Comparison of ENCODE assay signal across 10 cellular contexts in the genomic region with DNA sequence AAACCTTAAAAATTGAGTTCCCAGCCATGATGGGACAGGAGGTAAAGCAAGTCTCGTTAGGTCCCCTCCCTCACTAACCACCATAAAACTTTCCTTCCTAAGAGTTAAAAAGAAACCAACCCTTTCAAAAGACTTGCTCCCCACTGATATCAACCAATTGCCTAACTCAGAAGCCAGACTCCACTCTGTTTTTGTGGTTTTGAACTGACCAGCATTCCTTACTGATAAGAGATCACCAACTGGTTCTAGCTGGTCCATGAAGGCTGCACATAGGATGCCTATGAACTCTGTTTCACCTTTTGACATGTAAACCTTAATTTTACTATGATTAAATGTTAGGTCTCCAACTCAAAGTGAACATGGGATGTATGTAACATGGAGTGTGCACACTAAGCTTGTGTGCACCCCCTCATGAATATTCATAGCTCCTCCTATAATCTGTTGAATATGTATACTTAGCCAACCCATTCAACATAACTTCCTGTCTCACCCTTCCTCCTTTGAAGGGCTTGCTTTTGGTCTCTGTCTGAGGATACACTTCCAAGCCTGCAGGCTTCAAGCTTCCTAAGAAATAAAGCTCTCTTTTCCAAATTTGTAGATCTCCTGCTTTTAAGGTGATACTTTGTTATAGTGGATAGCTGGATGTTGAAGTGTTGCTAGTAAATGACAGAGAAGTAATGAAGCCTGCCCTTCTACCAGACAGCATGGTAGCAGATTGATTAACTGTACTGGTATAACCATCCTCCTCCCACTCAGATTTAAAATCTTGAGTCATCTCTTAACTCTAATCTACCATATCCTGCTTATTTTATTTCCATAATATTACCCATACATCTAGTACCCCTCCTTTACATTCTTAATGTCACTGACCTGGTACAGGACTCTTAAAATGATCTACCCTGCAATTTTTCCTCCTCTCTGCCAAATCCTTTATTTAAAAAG.
DNase-seq lines count a peak whose midpoint lies in the region; ATAC-seq, FAIRE-seq and TF ChIP-seq lines count a peak whose summit lies in the region.
"Had no signal": no experiment of that assay in that cellular context is flagged by ENCODE, and none has a peak within 500 bp of the region (broad histone marks: within the 10 kb centered on the region; RNA-seq: fewer than 3 reads in every experiment).

No MANE protein-coding gene starts in this region.

- H3K9me3 ChIP-seq in adipocyte (ENCODE audit: control insufficient read depth, low read length) (no peaks in the 10 kb centered on the region), right lobe of liver (no peaks in the 10 kb centered on the region)

- H3K27me3 ChIP-seq in BJ (ENCODE audit: control insufficient read depth, insufficient read depth, low read length) (no peaks in the 10 kb centered on the region), adipocyte (replicated peaks; ENCODE audit: control insufficient read depth, insufficient read depth, low read length) (no peaks in the 10 kb centered on the region), right lobe of liver (no peaks in the 10 kb centered on the region)

- intact Hi-C loops in right lobe of liver (cut with DNase I): no loop called here

- no peak overlapping the region for H3K27ac ChIP-seq in right lobe of liver

- H3K4me3 ChIP-seq in BJ (ENCODE audit: low read depth, low read length) (no peak overlapping the region), adipocyte (ENCODE audit: low read length) (no peak overlapping the region), right lobe of liver (no peak overlapping the region)

- no peak for FAIRE-seq in GM12892 (lab: Jason Lieb, UNC)

- TF ChIP-seq CTCF in BJ (IDR thresholded peaks at IDR 0.05; ENCODE audit: insufficient read depth, low read depth, low read length) (no peak), right lobe of liver (IDR thresholded peaks at IDR 0.05) (no peak)

- CTCF ChIA-PET in BJ (lab: Yijun Ruan, JAX): interaction anchor here (0.6 to 2.3 kb wide), 2 partner anchors 13 to 108 kb away, joined by 3 to 6 read pairs; no protein-coding TSS in a partner anchor

- DNase-seq in BJ (ENCODE audit: low read depth) (peak; percentile 10), HS-27A (ENCODE audit: low read depth) (peak; percentile 68), adipocyte (ENCODE audit: low read depth) (peak; percentile 29), right lobe of liver (no peak), NCI-H2029 (lab: John Stamatoyannopoulos, UW) (no peak), DMS 273 (lab: John Stamatoyannopoulos, UW; ENCODE audit: unreplicated experiment) (no peak), GM12892 (ENCODE audit: insufficient read length) (no peak)
- DNase-seq: activated naive CD4-positive, alpha-beta T cell; SHP77 treated with DMSO at 0.1 percent for 48 hours had no signal

- TF ChIP-seq POLR2A in right lobe of liver (IDR thresholded peaks at IDR 0.05) (no peak), GM12892 (IDR thresholded peaks at IDR 0.05; ENCODE audit: low read depth, low read length) (no peak)

- POLR2A ChIA-PET in BJ (lab: Charles Lee): no interaction called here

- H3K4me1 ChIP-seq in adipocyte (ENCODE audit: control insufficient read depth, insufficient read depth, low read length) (peaks cover 35% of the 10 kb centered on the region), right lobe of liver (peaks cover 0 to 14% (median 2%) of the 10 kb centered on the region in 4 donors)

- ATAC-seq in right lobe of liver (peak in 3 of 4 donors; percentile 24 to 57 (median 48)), HG03045 (IDR thresholded peaks at IDR 0.05; ENCODE audit: unreplicated experiment) (no peak)

- 88% methylated on average over 1 of the region's 1 CpG for WGBS in right lobe of liver (ENCODE audit: insufficient coverage, low coverage, low lambda C conversion rate, missing lambda C conversion rate)

- no peaks in the 10 kb centered on the region for H3K36me3 ChIP-seq in BJ (ENCODE audit: control insufficient read depth, insufficient read depth, low read length)
- H3K36me3 ChIP-seq in adipocyte (ENCODE audit: control insufficient read depth, insufficient read depth, low read length, severe bottlenecking): no peaks in the 10 kb centered on the region
- no peaks in the 10 kb centered on the region for H3K36me3 ChIP-seq in right lobe of liver

- no peak overlapping the region for H3K9ac ChIP-seq in adipocyte (ENCODE audit: low read length)

Comparison
In these comparisons a context has a peak if more than half of its experiments do, and no peak if none do; other contexts are left out.
1. DNase-seq: peak in BJ (single experiment), HS-27A (single experiment) and adipocyte (single experiment); none in right lobe of liver (0 of 3), NCI-H2029 (single experiment), DMS 273 (single experiment) and GM12892 (single experiment).